22 cellular contexts compared by ENCODE assay signal in the genomic region with DNA sequence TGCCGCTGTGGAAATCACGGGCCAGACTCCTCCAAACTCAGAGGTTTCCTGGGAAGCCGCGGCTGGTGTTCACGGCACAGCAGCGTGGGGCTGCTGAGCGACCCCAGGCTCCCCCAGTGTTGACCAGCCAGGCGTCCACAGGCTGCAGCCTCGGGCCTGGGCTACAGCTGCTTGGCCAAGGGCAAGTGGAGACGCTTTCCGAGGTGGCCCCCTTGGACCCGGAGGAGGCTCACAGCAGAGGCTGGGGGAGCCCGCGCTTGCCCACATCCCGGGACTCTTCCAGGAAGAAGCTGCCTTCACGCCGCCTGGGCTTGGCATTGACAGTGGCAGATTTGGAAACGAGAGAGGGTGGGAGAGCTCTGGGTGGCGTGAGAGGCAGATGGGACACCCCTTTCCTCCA. TPM values are rescaled to one million over a fixed set of nuclear protein-coding genes. Genes with fewer than 3 reads are reported as not detected.
A peak's percentile ranks its signal among the peaks of the same experiment; 100 is the strongest.
DNase-seq lines count a peak whose midpoint lies in the region; ATAC-seq, FAIRE-seq and TF ChIP-seq lines count a peak whose summit lies in the region.
"Had no signal": no experiment of that assay in that cellular context is flagged by ENCODE, and none has a peak within 500 bp of the region (broad histone marks: within the 10 kb centered on the region; RNA-seq: fewer than 3 reads in every experiment).

No MANE protein-coding gene starts in this region.

- H3K4me1 ChIP-seq in IMR-90 (ENCODE audit: control insufficient read depth, insufficient read depth, low read length) (no peaks in the 10 kb centered on the region), astrocyte (ENCODE audit: insufficient read depth, low read length) (no peaks in the 10 kb centered on the region), kidney (ENCODE audit: control insufficient read depth in 1 of 2, insufficient read depth in 1 of 2, low read depth in 1 of 2, low read length in 2 of 2) (no peaks in the 10 kb centered on the region)
- H3K4me1 ChIP-seq: A549 had no signal

- no peak overlapping the region for H3K14ac ChIP-seq in IMR-90 (replicated peaks; ENCODE audit: low read depth, low read length)

- no peak overlapping the region for H2AK5ac ChIP-seq in IMR-90 (ENCODE audit: low read depth, low read length)

- no peak overlapping the region for H4K5ac ChIP-seq in IMR-90 (ENCODE audit: low read depth, low read length)

- no peak overlapping the region for H3K27ac ChIP-seq in IMR-90 (ENCODE audit: insufficient read depth, low read length)
- H3K27ac ChIP-seq in astrocyte (ENCODE audit: low read depth, low read length), result no peak overlapping the region
- no peak overlapping the region for H3K27ac ChIP-seq in kidney (ENCODE audit: low read depth in 2 of 2, low read length in 2 of 2)
- H3K27ac ChIP-seq: A549; BLaER1 treated with 17β-estradiol and CSF1 and Interleukin-3, amounts not matched to agents 10 nM and 100 nM; KMS-11 had no signal

- H3K27me3 ChIP-seq in IMR-90 (ENCODE audit: control insufficient read depth, insufficient read depth, low read length) (no peaks in the 10 kb centered on the region), astrocyte (ENCODE audit: insufficient read depth, low read length) (no peaks in the 10 kb centered on the region)

- H3K36me3 Mint-ChIP-seq in astrocyte (ENCODE audit: low read depth, unreplicated experiment), result peaks cover 26% of the 10 kb centered on the region
- H3K36me3 Mint-ChIP-seq: CD8-positive, alpha-beta T cell had no signal

- H3K4me3 Mint-ChIP-seq in astrocyte (ENCODE audit: unreplicated experiment), result no peak overlapping the region
- H3K4me3 Mint-ChIP-seq: CD8-positive, alpha-beta T cell; HFFc6 had no signal

- H2AK9ac ChIP-seq in IMR-90 (replicated peaks; ENCODE audit: low read depth, low read length, poor library complexity), result no peak overlapping the region

- H3K4me2 ChIP-seq in IMR-90 (ENCODE audit: low read depth, low read length), result no peak overlapping the region
- H3K4me2 ChIP-seq in astrocyte (ENCODE audit: low read length), result no peak overlapping the region
- H3K4me2 ChIP-seq: A549, KMS-11 had no signal

- H3K36me3 ChIP-seq in IMR-90 (ENCODE audit: control insufficient read depth, insufficient read depth, low read length) (peaks cover 89% of the 10 kb centered on the region), astrocyte (ENCODE audit: insufficient read depth, low read length) (peaks cover 68% of the 10 kb centered on the region), kidney (ENCODE audit: control insufficient read depth in 1 of 2, insufficient read depth in 2 of 2, low read length in 2 of 2) (peaks cover 0 to 5% of the 10 kb centered on the region in 2 donors)

- TF ChIP-seq RAD21 in IMR-90 (IDR thresholded peaks at IDR 0.05; ENCODE audit: low read length), result no peak

- no peak overlapping the region for H2BK120ac ChIP-seq in IMR-90 (ENCODE audit: low read depth, low read length)

- H3K4me3 ChIP-seq in IMR-90 (ENCODE audit: insufficient read depth, low read depth, low read length), result no peak overlapping the region
- no peak overlapping the region for H3K4me3 ChIP-seq in astrocyte (ENCODE audit: insufficient read depth, low read depth, low read length)
- no peak overlapping the region for H3K4me3 ChIP-seq in kidney (ENCODE audit: low read length in 2 of 2)
- H3K4me3 ChIP-seq: A549; BLaER1 treated with 17β-estradiol and CSF1 and Interleukin-3, amounts not matched to agents 10 nM and 100 nM; GM12878 had no signal

- H2BK5ac ChIP-seq in IMR-90 (ENCODE audit: low read depth, low read length, poor library complexity, severe bottlenecking), result no peak overlapping the region

- dilution Hi-C loops in IMR-90 (cut with HindIII; ENCODE audit: low sequenced_read_pairs, unreplicated experiment), result no loop called here

- DNase-seq in IMR-90, result no peak
- no peak for DNase-seq in astrocyte (ENCODE audit: low read depth)
- peak; percentile 45 for DNase-seq in kidney
- DNase-seq in HuH-7.5 (ENCODE audit: low spot score), result no peak
- DNase-seq in NCI-H1417 (lab: John Stamatoyannopoulos, UW), result no peak
- DNase-seq: Calu3; CD8-positive, alpha-beta T cell; DMS 273 treated with DMSO at 0.1 percent for 48 hours; DMS53; DND-41; EL; HFFc6 had no signal

- H3K27me3 Mint-ChIP-seq in astrocyte (ENCODE audit: low read depth, unreplicated experiment), result no peaks in the 10 kb centered on the region

- no peak for ATAC-seq in IMR-90 (ENCODE audit: low read depth)
- ATAC-seq in HG02938 (IDR thresholded peaks at IDR 0.05; ENCODE audit: unreplicated experiment), result no peak
- no peak for ATAC-seq in HG03095 (IDR thresholded peaks at IDR 0.05; ENCODE audit: unreplicated experiment)
- ATAC-seq: A549; CD8-positive, alpha-beta T cell; GM12878; HCT116; HepG2 had no signal

- no peak overlapping the region for H2BK15ac ChIP-seq in IMR-90 (ENCODE audit: low read depth, low read length)

- no peaks in the 10 kb centered on the region for H3K9me3 ChIP-seq in IMR-90 (ENCODE audit: control insufficient read depth, insufficient read depth, low read length)
- no peaks in the 10 kb centered on the region for H3K9me3 ChIP-seq in astrocyte (ENCODE audit: insufficient read depth, low read depth, low read length)
- H3K9me3 ChIP-seq in kidney (ENCODE audit: control insufficient read depth in 1 of 2, low read length in 2 of 2), result no peaks in the 10 kb centered on the region
- H3K9me3 ChIP-seq: A549; BLaER1 treated with 17β-estradiol and CSF1 and Interleukin-3, amounts not matched to agents 10 nM and 100 nM had no signal

- no peak overlapping the region for H4K8ac ChIP-seq in IMR-90 (ENCODE audit: low read depth in 2 of 2, low read length in 2 of 2)

- H3K9me1 ChIP-seq in IMR-90 (ENCODE audit: insufficient read depth, low read length), result peaks cover 11% of the 10 kb centered on the region

- H2BK20ac ChIP-seq in IMR-90 (ENCODE audit: low read depth, low read length), result no peak overlapping the region

- H3K9ac ChIP-seq in IMR-90 (ENCODE audit: low read depth, low read length) (no peak overlapping the region), astrocyte (ENCODE audit: low read length) (no peak overlapping the region), kidney (ENCODE audit: low read length in 2 of 2) (no peak overlapping the region)
- H3K9ac ChIP-seq: BLaER1 treated with 17β-estradiol and CSF1 and Interleukin-3, amounts not matched to agents 10 nM and 100 nM; KMS-11 had no signal

- H3K4me1 Mint-ChIP-seq in astrocyte (ENCODE audit: low read depth, unreplicated experiment), result peaks cover 6% of the 10 kb centered on the region

- peaks cover 4 to 42% of the 10 kb centered on the region in 2 experiments; a peak in 2 of 4 replicates for H3K79me1 ChIP-seq in IMR-90 (ENCODE audit: low read depth in 1 of 2, low read length in 2 of 2)

- TF ChIP-seq POLR2A in IMR-90 (IDR thresholded peaks at IDR 0.05; ENCODE audit: low read depth, low read length), result no peak

- WGBS in IMR-90 (ENCODE audit: extremely low coverage in 2 of 2, insufficient read length in 1 of 2), 2 experiments, result 84% methylated on average over 6 of the region's 19 CpGs; no CpG with 5 or more reads in 1 of the 2 experiments

- H3K27ac Mint-ChIP-seq in astrocyte (ENCODE audit: unreplicated experiment), result peak overlapping the region; percentile 81
- H3K27ac Mint-ChIP-seq: CD8-positive, alpha-beta T cell; HFFc6 had no signal

- H4K20me1 ChIP-seq in IMR-90 (ENCODE audit: insufficient read depth, low read length) (peaks cover 33% of the 10 kb centered on the region), astrocyte (ENCODE audit: insufficient read depth, low read length) (peaks cover 95% of the 10 kb centered on the region)

- in situ Hi-C loops in IMR-90 (cut with MboI; ENCODE audit: low sequenced_read_pairs), result no loop called here

- POLR2A ChIA-PET in IMR-90 (lab: Charles Lee; ENCODE audit: unreplicated experiment), result no interaction called here

- H3K9me3 Mint-ChIP-seq in astrocyte (ENCODE audit: unreplicated experiment), result no peaks in the 10 kb centered on the region
- H3K9me3 Mint-ChIP-seq: CD8-positive, alpha-beta T cell; HFFc6 had no signal

- H3K56ac ChIP-seq in IMR-90 (ENCODE audit: extremely low read depth, insufficient read depth, low read length), result no peak overlapping the region

- BruUV-seq in IMR-90 (replicated peaks; lab: Mats Ljungman, UMichigan), result no TSS peak

- CTCF ChIA-PET in IMR-90 (lab: Yijun Ruan, JAX), result no interaction called here

- H3K4ac ChIP-seq in IMR-90 (ENCODE audit: low read depth, low read length), result no peak overlapping the region

- FAIRE-seq in astrocyte (lab: Jason Lieb, UNC) (no peak), kidney (lab: Jason Lieb, UNC) (no peak)
- FAIRE-seq: A549, GM12878, H54, HepG2 had no signal

- H3K79me2 ChIP-seq in astrocyte (ENCODE audit: insufficient read depth, low read length), result peaks cover 17% of the 10 kb centered on the region

- H2AFZ ChIP-seq in IMR-90 (replicated peaks; ENCODE audit: low read length, poor library complexity) (peak overlapping the region; percentile 21), astrocyte (ENCODE audit: low read depth, low read length) (no peak overlapping the region)

- no peak overlapping the region for H3K23ac ChIP-seq in IMR-90 (ENCODE audit: low read depth, low read length)

- TF ChIP-seq CTCF in IMR-90 (conservative IDR thresholded peaks at IDR 0.05; ENCODE audit: low read depth, low read length) (no peak), astrocyte (IDR thresholded peaks at IDR 0.05; ENCODE audit: insufficient read depth, low read depth, low read length) (no peak), kidney (IDR thresholded peaks at IDR 0.05; ENCODE audit: borderline replicate concordance, extremely low read depth, insufficient read depth) (no peak)

- H3K18ac ChIP-seq in IMR-90 (ENCODE audit: low read depth, low read length), result no peak overlapping the region

- intact Hi-C loops in IMR-90 (cut with micrococcal nuclease), result no loop called here
- intact Hi-C loops in kidney (cut with DNase I), result no loop called here

- H4K91ac ChIP-seq in IMR-90 (ENCODE audit: insufficient read depth, low read depth, low read length), result no peak overlapping the region

TF ChIP-seq in IMR-90, 13 proteins besides CTCF, POLR2A, EP300 and RAD21 (continues in another document):
- TF ChIP-seq MAFK (IDR thresholded peaks at IDR 0.05; ENCODE audit: low read depth, low read length) (no peak), CEBPB (IDR thresholded peaks at IDR 0.05; ENCODE audit: low read depth, low read length) (no peak), ELK1 (IDR thresholded peaks at IDR 0.05; ENCODE audit: borderline replicate concordance, low read depth, low read length) (no peak)

RNA-seq across cellular contexts. Expression of gene FCN2, which starts 53.1 kb away (rescaled TPM):
- total RNA-seq in IMR-90 (2012; rRNA removed), result not detected in 2 replicates
- not detected in 2 replicates for polyA plus RNA-seq in IMR-90 (2012; rRNA removed)
- polyA plus RNA-seq in IMR-90 (2012; cell fraction: cytosol; rRNA removed), result not detected in 2 replicates
- polyA plus RNA-seq in IMR-90 (2012; cell fraction: nucleus; rRNA removed; ENCODE audit: low replicate concordance), result not detected in 2 replicates
- total RNA-seq in astrocyte, result not detected in 2 replicates
- 3.6 TPM for total RNA-seq in kidney
- polyA plus RNA-seq in kidney (ENCODE audit: insufficient read depth, low read depth, low replicate concordance), result 2.8 TPM
- total RNA-seq: Calu3; CD8-positive, alpha-beta T cell; G401; GM12878; HepG2; HFFc6 had no signal
- polyA plus RNA-seq: A549, GM12878, HepG2 had no signal
